ENCODE assay signal across 1 cellular context in the genomic region with DNA sequence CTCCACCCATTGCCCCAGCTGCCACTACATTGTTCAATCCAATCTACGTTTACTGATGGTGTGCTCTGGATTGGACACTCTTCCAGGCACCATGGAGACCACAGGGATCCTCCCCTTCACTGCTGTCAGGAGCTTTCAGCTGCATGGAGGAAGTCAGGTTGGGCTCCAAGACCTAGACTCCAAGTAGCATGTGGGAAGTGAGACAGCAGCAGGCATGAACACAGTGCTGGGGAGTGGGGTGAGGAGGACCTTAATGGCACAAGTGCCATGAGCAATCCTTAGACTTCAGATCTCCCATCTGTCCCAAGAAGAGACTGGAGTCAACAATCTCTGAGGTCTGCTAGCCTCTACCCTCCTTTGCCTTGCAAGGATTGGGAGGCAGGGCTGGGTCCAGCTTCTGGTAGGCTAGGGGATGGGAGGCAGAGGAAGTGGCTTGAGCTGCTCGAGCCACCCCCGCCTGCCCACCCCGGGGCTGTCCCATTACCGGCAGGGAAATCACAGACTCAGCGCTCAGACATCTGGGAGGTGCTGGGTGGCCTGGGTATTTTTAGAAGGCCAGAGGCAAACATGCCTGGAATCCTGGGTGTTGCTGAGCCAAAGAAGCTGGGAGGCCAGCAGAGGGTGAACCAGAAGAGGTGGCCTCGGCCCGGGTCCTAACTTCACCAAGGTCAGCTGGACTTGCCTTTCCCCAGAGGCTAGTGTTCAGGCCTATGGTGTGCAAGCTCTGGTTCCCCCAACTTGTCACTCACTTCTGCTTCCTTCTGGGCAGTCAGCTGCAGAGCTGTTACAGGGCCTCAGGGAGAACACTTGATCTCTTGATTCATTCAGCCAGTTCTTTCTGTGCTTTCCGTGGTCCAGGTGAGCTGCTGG.
TF ChIP-seq lines count a peak whose summit lies in the region.

No MANE protein-coding gene starts in this region.

TF ChIP-seq in H1, 55 proteins besides CTCF, POLR2A, EP300 and RAD21 (continued from another document):
- TF ChIP-seq, protein P1, sequence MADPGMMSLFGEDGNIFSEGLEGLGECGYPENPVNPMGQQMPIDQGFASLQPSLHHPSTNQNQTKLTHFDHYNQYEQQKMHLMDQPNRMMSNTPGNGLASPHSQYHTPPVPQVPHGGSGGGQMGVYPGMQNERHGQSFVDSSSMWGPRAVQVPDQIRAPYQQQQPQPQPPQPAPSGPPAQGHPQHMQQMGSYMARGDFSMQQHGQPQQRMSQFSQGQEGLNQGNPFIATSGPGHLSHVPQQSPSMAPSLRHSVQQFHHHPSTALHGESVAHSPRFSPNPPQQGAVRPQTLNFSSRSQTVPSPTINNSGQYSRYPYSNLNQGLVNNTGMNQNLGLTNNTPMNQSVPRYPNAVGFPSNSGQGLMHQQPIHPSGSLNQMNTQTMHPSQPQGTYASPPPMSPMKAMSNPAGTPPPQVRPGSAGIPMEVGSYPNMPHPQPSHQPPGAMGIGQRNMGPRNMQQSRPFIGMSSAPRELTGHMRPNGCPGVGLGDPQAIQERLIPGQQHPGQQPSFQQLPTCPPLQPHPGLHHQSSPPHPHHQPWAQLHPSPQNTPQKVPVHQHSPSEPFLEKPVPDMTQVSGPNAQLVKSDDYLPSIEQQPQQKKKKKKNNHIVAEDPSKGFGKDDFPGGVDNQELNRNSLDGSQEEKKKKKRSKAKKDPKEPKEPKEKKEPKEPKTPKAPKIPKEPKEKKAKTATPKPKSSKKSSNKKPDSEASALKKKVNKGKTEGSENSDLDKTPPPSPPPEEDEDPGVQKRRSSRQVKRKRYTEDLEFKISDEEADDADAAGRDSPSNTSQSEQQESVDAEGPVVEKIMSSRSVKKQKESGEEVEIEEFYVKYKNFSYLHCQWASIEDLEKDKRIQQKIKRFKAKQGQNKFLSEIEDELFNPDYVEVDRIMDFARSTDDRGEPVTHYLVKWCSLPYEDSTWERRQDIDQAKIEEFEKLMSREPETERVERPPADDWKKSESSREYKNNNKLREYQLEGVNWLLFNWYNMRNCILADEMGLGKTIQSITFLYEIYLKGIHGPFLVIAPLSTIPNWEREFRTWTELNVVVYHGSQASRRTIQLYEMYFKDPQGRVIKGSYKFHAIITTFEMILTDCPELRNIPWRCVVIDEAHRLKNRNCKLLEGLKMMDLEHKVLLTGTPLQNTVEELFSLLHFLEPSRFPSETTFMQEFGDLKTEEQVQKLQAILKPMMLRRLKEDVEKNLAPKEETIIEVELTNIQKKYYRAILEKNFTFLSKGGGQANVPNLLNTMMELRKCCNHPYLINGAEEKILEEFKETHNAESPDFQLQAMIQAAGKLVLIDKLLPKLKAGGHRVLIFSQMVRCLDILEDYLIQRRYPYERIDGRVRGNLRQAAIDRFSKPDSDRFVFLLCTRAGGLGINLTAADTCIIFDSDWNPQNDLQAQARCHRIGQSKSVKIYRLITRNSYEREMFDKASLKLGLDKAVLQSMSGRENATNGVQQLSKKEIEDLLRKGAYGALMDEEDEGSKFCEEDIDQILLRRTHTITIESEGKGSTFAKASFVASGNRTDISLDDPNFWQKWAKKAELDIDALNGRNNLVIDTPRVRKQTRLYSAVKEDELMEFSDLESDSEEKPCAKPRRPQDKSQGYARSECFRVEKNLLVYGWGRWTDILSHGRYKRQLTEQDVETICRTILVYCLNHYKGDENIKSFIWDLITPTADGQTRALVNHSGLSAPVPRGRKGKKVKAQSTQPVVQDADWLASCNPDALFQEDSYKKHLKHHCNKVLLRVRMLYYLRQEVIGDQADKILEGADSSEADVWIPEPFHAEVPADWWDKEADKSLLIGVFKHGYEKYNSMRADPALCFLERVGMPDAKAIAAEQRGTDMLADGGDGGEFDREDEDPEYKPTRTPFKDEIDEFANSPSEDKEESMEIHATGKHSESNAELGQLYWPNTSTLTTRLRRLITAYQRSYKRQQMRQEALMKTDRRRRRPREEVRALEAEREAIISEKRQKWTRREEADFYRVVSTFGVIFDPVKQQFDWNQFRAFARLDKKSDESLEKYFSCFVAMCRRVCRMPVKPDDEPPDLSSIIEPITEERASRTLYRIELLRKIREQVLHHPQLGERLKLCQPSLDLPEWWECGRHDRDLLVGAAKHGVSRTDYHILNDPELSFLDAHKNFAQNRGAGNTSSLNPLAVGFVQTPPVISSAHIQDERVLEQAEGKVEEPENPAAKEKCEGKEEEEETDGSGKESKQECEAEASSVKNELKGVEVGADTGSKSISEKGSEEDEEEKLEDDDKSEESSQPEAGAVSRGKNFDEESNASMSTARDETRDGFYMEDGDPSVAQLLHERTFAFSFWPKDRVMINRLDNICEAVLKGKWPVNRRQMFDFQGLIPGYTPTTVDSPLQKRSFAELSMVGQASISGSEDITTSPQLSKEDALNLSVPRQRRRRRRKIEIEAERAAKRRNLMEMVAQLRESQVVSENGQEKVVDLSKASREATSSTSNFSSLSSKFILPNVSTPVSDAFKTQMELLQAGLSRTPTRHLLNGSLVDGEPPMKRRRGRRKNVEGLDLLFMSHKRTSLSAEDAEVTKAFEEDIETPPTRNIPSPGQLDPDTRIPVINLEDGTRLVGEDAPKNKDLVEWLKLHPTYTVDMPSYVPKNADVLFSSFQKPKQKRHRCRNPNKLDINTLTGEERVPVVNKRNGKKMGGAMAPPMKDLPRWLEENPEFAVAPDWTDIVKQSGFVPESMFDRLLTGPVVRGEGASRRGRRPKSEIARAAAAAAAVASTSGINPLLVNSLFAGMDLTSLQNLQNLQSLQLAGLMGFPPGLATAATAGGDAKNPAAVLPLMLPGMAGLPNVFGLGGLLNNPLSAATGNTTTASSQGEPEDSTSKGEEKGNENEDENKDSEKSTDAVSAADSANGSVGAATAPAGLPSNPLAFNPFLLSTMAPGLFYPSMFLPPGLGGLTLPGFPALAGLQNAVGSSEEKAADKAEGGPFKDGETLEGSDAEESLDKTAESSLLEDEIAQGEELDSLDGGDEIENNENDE (IDR thresholded peaks at IDR 0.05; ENCODE audit: insufficient replicate concordance, low read length): no peak
- no peak for TF ChIP-seq ZNF274 (IDR thresholded peaks at IDR 0.05; ENCODE audit: borderline replicate concordance, extremely low read depth, low read length)
- TF ChIP-seq, protein P2, sequence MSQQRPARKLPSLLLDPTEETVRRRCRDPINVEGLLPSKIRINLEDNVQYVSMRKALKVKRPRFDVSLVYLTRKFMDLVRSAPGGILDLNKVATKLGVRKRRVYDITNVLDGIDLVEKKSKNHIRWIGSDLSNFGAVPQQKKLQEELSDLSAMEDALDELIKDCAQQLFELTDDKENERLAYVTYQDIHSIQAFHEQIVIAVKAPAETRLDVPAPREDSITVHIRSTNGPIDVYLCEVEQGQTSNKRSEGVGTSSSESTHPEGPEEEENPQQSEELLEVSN (IDR thresholded peaks at IDR 0.05): no peak
- no peak for TF ChIP-seq BCL11A (IDR thresholded peaks at IDR 0.05; ENCODE audit: low read depth in 2 of 2, low read length in 2 of 2)
- no peak for TF ChIP-seq RNF2 (IDR thresholded peaks at IDR 0.05; ENCODE audit: borderline replicate concordance, low read depth, low read length, missing control alignments, poor library complexity, severe bottlenecking)
- TF ChIP-seq CREB1 (IDR thresholded peaks at IDR 0.05): no peak
- TF ChIP-seq SP2 (IDR thresholded peaks at IDR 0.05; ENCODE audit: low read length): no peak
- no peak for TF ChIP-seq ATF3 (IDR thresholded peaks at IDR 0.05; ENCODE audit: insufficient read depth, low read depth, low read length)
- TF ChIP-seq FOSL1 (IDR thresholded peaks at IDR 0.05; ENCODE audit: insufficient read depth, low read depth, low read length): no peak
